In genomic region chr2:128523490-128523889, GRCh38 we compare ENCODE assay signal across 25 cellular contexts.
"Had no signal": no experiment of that assay in that cellular context is flagged by ENCODE, and none has a peak within 500 bp of the region (broad histone marks: within the 10 kb centered on the region; RNA-seq: fewer than 3 reads in every experiment).

No MANE protein-coding gene starts in this region.

- H3K27me3 ChIP-seq: brain microvascular endothelial cell, colonic mucosa, gastrocnemius medialis, heart left ventricle, right lobe of liver, testis, upper lobe of left lung had no signal

- H3K9me3 ChIP-seq: colonic mucosa, gastrocnemius medialis, right lobe of liver, testis, upper lobe of left lung had no signal

- ATAC-seq: activated naive CD8-positive, alpha-beta T cell treated with anti-CD3 and anti-CD28 coated beads, Interleukin-2, amount 50 U/mL, for 24 hours; gastrocnemius medialis; heart left ventricle; left ventricle myocardium superior; natural killer cell treated with Interleukin-12 subunit alpha and Interleukin-12 subunit beta and Interleukin-15 and Interleukin-18, amount 100 ng/mL, for 72 hours; right lobe of liver; stimulated activated naive CD8-positive, alpha-beta T cell treated with anti-CD3 and anti-CD28 coated beads, Interleukin-15, amount 100 ng/mL, for 72 hours had no signal

- H3K36me3 ChIP-seq: brain microvascular endothelial cell, colonic mucosa, gastrocnemius medialis, heart left ventricle, right lobe of liver, upper lobe of left lung had no signal

- H3K27ac ChIP-seq: brain microvascular endothelial cell, colonic mucosa, gastrocnemius medialis, heart left ventricle, right lobe of liver, testis, upper lobe of left lung had no signal

- H3K4me3 ChIP-seq: colonic mucosa, gastrocnemius medialis, heart left ventricle, right lobe of liver, testis, upper lobe of left lung had no signal

- DNase-seq: activated CD4-positive, alpha-beta T cell treated with anti-CD3 and anti-CD28 coated beads, Interleukin-2, amount 50 U/mL, for 1 hour; activated CD8-positive, alpha-beta memory T cell treated with anti-CD3 and anti-CD28 coated beads, Interleukin-2, amount 50 U/mL, for 48 hours; activated effector memory CD4-positive, alpha-beta T cell treated with Interleukin-2 at 50 U/mL for 16 hours; activated naive CD4-positive, alpha-beta T cell treated with anti-CD3 and anti-CD28 coated beads, Interleukin-2, amount 10 ng/mL, durations not matched to agents 7 days and 5 days; activated naive CD8-positive, alpha-beta T cell treated with anti-CD3 and anti-CD28 coated beads, Interleukin-2, amount 50 U/mL, for 24 hours; activated T-cell treated with anti-CD3 and anti-CD28 coated beads, Interleukin-2, amount 50 U/mL, for 48 hours; brain microvascular endothelial cell; central memory CD4-positive, alpha-beta T cell; colonic mucosa; erythroblast; gastrocnemius medialis; heart left ventricle; immature natural killer cell; kidney glomerular epithelial cell; left ventricle myocardium superior; mesenchymal stem cell; right lobe of liver; small intestine; stimulated activated CD4-positive, alpha-beta T cell treated with anti-CD3 and anti-CD28 coated beads, Interleukin-15, amount 100 ng/mL, for 24 hours; stimulated activated CD4-positive, alpha-beta T cell treated with anti-CD3 and anti-CD28 coated beads, Interleukin-2, amount 100 ng/mL, for 48 hours; stimulated activated naive CD8-positive, alpha-beta T cell treated with anti-CD3 and anti-CD28 coated beads, Interleukin-15, amount 100 ng/mL, for 72 hours; T1000; testis; upper lobe of left lung had no signal

- H3K4me1 ChIP-seq: colonic mucosa, gastrocnemius medialis, right lobe of liver, testis, upper lobe of left lung had no signal
